In the genomic region with DNA sequence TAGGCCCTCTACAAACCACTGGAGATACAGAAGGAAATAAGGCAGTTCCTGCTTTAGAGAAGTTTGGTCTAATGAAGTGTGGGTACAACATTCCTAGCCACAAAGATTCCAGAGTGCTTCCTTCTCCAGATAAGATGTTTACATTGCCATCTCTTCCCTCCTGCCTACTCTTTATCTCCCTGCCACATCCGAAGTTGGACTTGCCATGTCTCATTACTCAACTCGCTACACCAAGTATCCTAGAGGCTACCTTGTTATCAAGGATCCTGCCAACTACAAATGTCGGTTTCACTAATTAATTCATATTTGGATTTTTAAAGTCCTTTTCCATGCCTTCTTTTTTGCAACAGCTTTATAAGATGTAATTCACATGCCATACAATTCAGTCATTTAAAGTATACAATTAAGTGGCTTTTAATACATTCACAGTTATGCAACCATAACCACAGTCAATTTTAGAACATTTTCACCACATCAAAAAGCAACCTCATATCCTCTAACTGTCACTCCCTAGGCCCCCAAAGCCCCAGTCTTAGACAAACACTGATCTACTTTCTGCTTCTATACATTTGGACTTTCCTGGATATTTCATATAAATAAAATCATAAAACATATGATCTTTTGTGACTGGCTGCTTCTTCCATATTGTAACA, we compare ENCODE assay signal across 20 cellular contexts. TPM values are rescaled to one million over a fixed set of nuclear protein-coding genes. Genes with fewer than 3 reads are reported as not detected.
A peak's percentile ranks its signal among the peaks of the same experiment; 100 is the strongest.
DNase-seq lines count a peak whose midpoint lies in the region; ATAC-seq and FAIRE-seq lines count a peak whose summit lies in the region.
"Had no signal": no experiment of that assay in that cellular context is flagged by ENCODE, and none has a peak within 500 bp of the region (broad histone marks: within the 10 kb centered on the region; RNA-seq: fewer than 3 reads in every experiment).

No MANE protein-coding gene starts in this region.

- H3K27me3 Mint-ChIP-seq in activated naive CD8-positive, alpha-beta T cell treated with anti-CD3 and anti-CD28 coated beads, Interleukin-2, amount 10 ng/mL, durations not matched to agents 7 days and 5 days = no peaks in the 10 kb centered on the region

- peaks cover 36% of the 10 kb centered on the region for H3K4me1 Mint-ChIP-seq in activated naive CD8-positive, alpha-beta T cell treated with anti-CD3 and anti-CD28 coated beads, Interleukin-2, amount 10 ng/mL, durations not matched to agents 7 days and 5 days

- peaks cover 3% of the 10 kb centered on the region for H3K9me3 Mint-ChIP-seq in activated naive CD8-positive, alpha-beta T cell treated with anti-CD3 and anti-CD28 coated beads, Interleukin-2, amount 10 ng/mL, durations not matched to agents 7 days and 5 days

- FAIRE-seq in HTR-8/SVneo (lab: Jason Lieb, UNC) = no peak

- POLR2A ChIA-PET in activated naive CD8-positive, alpha-beta T cell treated with anti-CD3 and anti-CD28 coated beads, Interleukin-2, amount 10 ng/mL, durations not matched to agents 7 days and 5 days (lab: Charles Lee) = no interaction called here

- H3K36me3 Mint-ChIP-seq in activated naive CD8-positive, alpha-beta T cell treated with anti-CD3 and anti-CD28 coated beads, Interleukin-2, amount 10 ng/mL, durations not matched to agents 7 days and 5 days = peaks cover 4% of the 10 kb centered on the region

- peak overlapping the region; percentile 45 for H3K4me3 Mint-ChIP-seq in activated naive CD8-positive, alpha-beta T cell treated with anti-CD3 and anti-CD28 coated beads, Interleukin-2, amount 10 ng/mL, durations not matched to agents 7 days and 5 days

- H3K27ac Mint-ChIP-seq in activated naive CD8-positive, alpha-beta T cell treated with anti-CD3 and anti-CD28 coated beads, Interleukin-2, amount 10 ng/mL, durations not matched to agents 7 days and 5 days = peak overlapping the region; percentile 2

- DNase-seq in AML-193 (lab: John Stamatoyannopoulos, UW) (peak; percentile 82 to 84), GF-D8 (lab: John Stamatoyannopoulos, UW) (peak; percentile 77), NOMO-1 treated with dmso at 0.1 percent for 144 hours (lab: John Stamatoyannopoulos, UW; ENCODE audit: unreplicated experiment) (peak; percentile 78), Ammon's horn (ENCODE audit: low spot score) (no peak), HTR-8/SVneo (ENCODE audit: insufficient read length, low spot score) (no peak), pons (ENCODE audit: low spot score) (no peak)
- DNase-seq in activated naive CD8-positive, alpha-beta T cell treated with anti-CD3 and anti-CD28 coated beads, Interleukin-2, amount 10 ng/mL, durations not matched to agents 7 days and 5 days = no peak
- DNase-seq: activated CD8-positive, alpha-beta memory T cell treated with anti-CD3 and anti-CD28 coated beads for 24 hours; adrenal gland; colonic mucosa; EL; erythroblast; heart left ventricle; IMR-90; NCI-H1694 treated with DMSO at 0.1 percent for 48 hours; NCI-H510A; stimulated activated CD4-positive, alpha-beta T cell treated with anti-CD3 and anti-CD28 coated beads, Interleukin-2, amount 100 ng/mL, for 24 hours; T-helper 9 cell; upper lobe of right lung had no signal

- peak; percentile 79 for ATAC-seq in activated naive CD8-positive, alpha-beta T cell treated with anti-CD3 and anti-CD28 coated beads, Interleukin-2, amount 10 ng/mL, durations not matched to agents 7 days and 5 days (ENCODE audit: low read depth)
- no peak for ATAC-seq in GM18870 (IDR thresholded peaks at IDR 0.05; ENCODE audit: unreplicated experiment)
- ATAC-seq: heart left ventricle, upper lobe of right lung had no signal

RNA-seq across cellular contexts. Expression of a gene that starts 53.7 kb away (rescaled TPM):
- total RNA-seq in activated naive CD8-positive, alpha-beta T cell treated with anti-CD3 and anti-CD28 coated beads, Interleukin-2, amount 10 ng/mL, durations not matched to agents 7 days and 5 days = not detected
- total RNA-seq: IMR-90 had no signal

Comparison
In these comparisons a context has a peak if more than half of its experiments do, and no peak if none do; other contexts are left out.
1. DNase-seq: peak in AML-193 (2 of 2), GF-D8 (single experiment) and NOMO-1 treated with dmso at 0.1 percent for 144 hours (single experiment); none in activated naive CD8-positive, alpha-beta T cell treated with anti-CD3 and anti-CD28 coated beads, Interleukin-2, amount 10 ng/mL, durations not matched to agents 7 days and 5 days (single experiment), Ammon's horn (single experiment), HTR-8/SVneo (single experiment) and pons (single experiment).